ENCODE assay signal across 12 cellular contexts in the genomic region with DNA sequence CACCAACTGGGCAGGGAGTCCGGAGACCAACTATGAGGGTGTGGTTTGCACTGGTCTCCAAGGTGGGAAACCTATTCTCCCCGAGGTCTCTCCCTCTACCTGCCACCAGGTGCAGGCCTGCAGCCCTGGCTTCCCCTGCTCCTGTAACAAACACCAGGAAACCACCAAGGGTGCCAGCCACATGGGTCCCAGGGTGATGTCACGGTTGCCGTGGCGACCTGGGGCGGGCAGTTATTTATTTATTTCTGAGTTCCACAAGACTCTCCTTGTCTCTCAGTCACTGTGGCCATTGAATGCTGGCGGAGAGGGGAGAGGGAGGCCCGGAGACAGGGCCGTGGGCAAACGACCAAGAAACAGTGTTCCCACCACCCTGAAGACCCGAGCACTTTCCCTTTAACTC. TPM values are rescaled to one million over a fixed set of nuclear protein-coding genes. Genes with fewer than 3 reads are reported as not detected.
DNase-seq lines count a peak whose midpoint lies in the region; TF ChIP-seq lines count a peak whose summit lies in the region.
"Had no signal": no experiment of that assay in that cellular context is flagged by ENCODE, and none has a peak within 500 bp of the region (broad histone marks: within the 10 kb centered on the region; RNA-seq: fewer than 3 reads in every experiment).

No MANE protein-coding gene starts in this region.

- peak overlapping the region; percentile 34 for H3K4me3 Mint-ChIP-seq in neural crest cell
- no peak overlapping the region for H3K4me3 Mint-ChIP-seq in activated T-helper 2 cell treated with anti-CD3 and anti-CD28 coated beads, Interferon-gamma antibody, Interleukin-2, Interleukin-4, amounts not matched to agents 10 μg/mL and 5 μg/mL and 100 μg/mL, durations not matched to agents 14 hours and 24 hours and 36 hours (ENCODE audit: low read depth)
- H3K4me3 Mint-ChIP-seq: activated B cell treated with CpG ODN at 0.5 μM for 24 hours; stimulated activated memory B cell treated with anti-CD40 and anti-IgM and Interleukin-4, amounts not matched to agents 10 μg/mL and 1 μg/mL and 100 μg/mL, for 72 hours had no signal

- no peaks in the 10 kb centered on the region for H3K9me3 Mint-ChIP-seq in neural crest cell
- H3K9me3 Mint-ChIP-seq in activated T-helper 2 cell treated with anti-CD3 and anti-CD28 coated beads, Interferon-gamma antibody, Interleukin-2, Interleukin-4, amounts not matched to agents 10 μg/mL and 5 μg/mL and 100 μg/mL, durations not matched to agents 14 hours and 24 hours and 36 hours, result no peaks in the 10 kb centered on the region
- H3K9me3 Mint-ChIP-seq: activated B cell treated with CpG ODN at 0.5 μM for 24 hours; stimulated activated memory B cell treated with anti-CD40 and anti-IgM and Interleukin-4, amounts not matched to agents 10 μg/mL and 1 μg/mL and 100 μg/mL, for 72 hours had no signal

- peaks cover 2% of the 10 kb centered on the region for H3K27me3 Mint-ChIP-seq in neural crest cell (ENCODE audit: low read depth)
- H3K27me3 Mint-ChIP-seq in activated T-helper 2 cell treated with anti-CD3 and anti-CD28 coated beads, Interferon-gamma antibody, Interleukin-2, Interleukin-4, amounts not matched to agents 10 μg/mL and 5 μg/mL and 100 μg/mL, durations not matched to agents 14 hours and 24 hours and 36 hours (ENCODE audit: low read depth), result no peaks in the 10 kb centered on the region
- H3K27me3 Mint-ChIP-seq: activated B cell treated with CpG ODN at 0.5 μM for 24 hours had no signal

- peak overlapping the region; percentile 57 for H3K27ac Mint-ChIP-seq in neural crest cell (ENCODE audit: unreplicated experiment)
- H3K27ac Mint-ChIP-seq in activated T-helper 2 cell treated with anti-CD3 and anti-CD28 coated beads, Interferon-gamma antibody, Interleukin-2, Interleukin-4, amounts not matched to agents 10 μg/mL and 5 μg/mL and 100 μg/mL, durations not matched to agents 14 hours and 24 hours and 36 hours, result no peak overlapping the region
- H3K27ac Mint-ChIP-seq: activated B cell treated with CpG ODN at 0.5 μM for 24 hours; stimulated activated memory B cell treated with anti-CD40 and anti-IgM and Interleukin-4, amounts not matched to agents 10 μg/mL and 1 μg/mL and 100 μg/mL, for 72 hours had no signal

- intact Hi-C loops in activated T-helper 2 cell treated with anti-CD3 and anti-CD28 coated beads, Interferon-gamma antibody, Interleukin-2, Interleukin-4, amounts not matched to agents 10 μg/mL and 5 μg/mL and 100 μg/mL, durations not matched to agents 14 hours and 24 hours and 36 hours (cut with micrococcal nuclease), result no loop called here

- no peaks in the 10 kb centered on the region for H3K36me3 Mint-ChIP-seq in neural crest cell (ENCODE audit: low read depth)
- no peaks in the 10 kb centered on the region for H3K36me3 Mint-ChIP-seq in activated T-helper 2 cell treated with anti-CD3 and anti-CD28 coated beads, Interferon-gamma antibody, Interleukin-2, Interleukin-4, amounts not matched to agents 10 μg/mL and 5 μg/mL and 100 μg/mL, durations not matched to agents 14 hours and 24 hours and 36 hours (ENCODE audit: low read depth)
- H3K36me3 Mint-ChIP-seq: stimulated activated memory B cell treated with anti-CD40 and anti-IgM and Interleukin-4, amounts not matched to agents 10 μg/mL and 1 μg/mL and 100 μg/mL, for 72 hours had no signal

- TF ChIP-seq CTCF in neural crest cell (conservative IDR thresholded peaks at IDR 0.05), result no peak

- DNase-seq in DMS79 treated with DMSO at 0.1 percent for 48 hours (lab: John Stamatoyannopoulos, UW) (peak; percentile 53), NCI-H1417 (lab: John Stamatoyannopoulos, UW) (peak in 2 of 3 experiments; percentile 87 to 94), astrocyte of the hippocampus (ENCODE audit: low read depth, low spot score) (peak; percentile 58), neural crest cell (ENCODE audit: low read depth, low spot score) (peak; percentile 58), EL (no peak), NCI-H187 (lab: John Stamatoyannopoulos, UW) (no peak), GDM1 (lab: John Stamatoyannopoulos, UW) (no peak)
- DNase-seq in activated T-helper 2 cell treated with anti-CD3 and anti-CD28 coated beads, Interferon-gamma antibody, Interleukin-2, Interleukin-4, amounts not matched to agents 10 μg/mL and 5 μg/mL and 100 μg/mL, durations not matched to agents 14 hours and 24 hours and 36 hours (ENCODE audit: low spot score), result no peak
- DNase-seq: activated B cell treated with CpG ODN at 0.5 μM for 24 hours had no signal

- peaks cover 16% of the 10 kb centered on the region for H3K4me1 Mint-ChIP-seq in neural crest cell
- H3K4me1 Mint-ChIP-seq in activated T-helper 2 cell treated with anti-CD3 and anti-CD28 coated beads, Interferon-gamma antibody, Interleukin-2, Interleukin-4, amounts not matched to agents 10 μg/mL and 5 μg/mL and 100 μg/mL, durations not matched to agents 14 hours and 24 hours and 36 hours (ENCODE audit: low read depth), result no peaks in the 10 kb centered on the region
- H3K4me1 Mint-ChIP-seq: activated B cell treated with CpG ODN at 0.5 μM for 24 hours; stimulated activated memory B cell treated with anti-CD40 and anti-IgM and Interleukin-4, amounts not matched to agents 10 μg/mL and 1 μg/mL and 100 μg/mL, for 72 hours had no signal

RNA-seq across cellular contexts. Expression of gene MMD2, which starts 27.1 kb away (rescaled TPM):
- 0.25 TPM in 1 of 2 replicates, not detected in the other for total RNA-seq in neural crest cell
- not detected in 2 replicates for total RNA-seq in activated T-helper 2 cell treated with anti-CD3 and anti-CD28 coated beads, Interferon-gamma antibody, Interleukin-2, Interleukin-4, amounts not matched to agents 10 μg/mL and 5 μg/mL and 100 μg/mL, durations not matched to agents 14 hours and 24 hours and 36 hours
- total RNA-seq: activated B cell treated with CpG ODN at 0.5 μM for 24 hours, breast epithelium, renal cortical epithelial cell had no signal

RNA-seq across cellular contexts. Expression of gene RADIL, which starts 48.4 kb away (rescaled TPM):
- total RNA-seq in neural crest cell, result 12.2 and 13.8 TPM in 2 replicates
- 0.16 and 0.78 TPM in 2 replicates for total RNA-seq in activated T-helper 2 cell treated with anti-CD3 and anti-CD28 coated beads, Interferon-gamma antibody, Interleukin-2, Interleukin-4, amounts not matched to agents 10 μg/mL and 5 μg/mL and 100 μg/mL, durations not matched to agents 14 hours and 24 hours and 36 hours
- total RNA-seq: activated B cell treated with CpG ODN at 0.5 μM for 24 hours, renal cortical epithelial cell had no signal

Comparison
In these comparisons a context has a peak if more than half of its experiments do, and no peak if none do; other contexts are left out.
1. DNase-seq: peak in DMS79 treated with DMSO at 0.1 percent for 48 hours (single experiment), NCI-H1417 (2 of 3), astrocyte of the hippocampus (single experiment) and neural crest cell (single experiment); none in activated T-helper 2 cell treated with anti-CD3 and anti-CD28 coated beads, Interferon-gamma antibody, Interleukin-2, Interleukin-4, amounts not matched to agents 10 μg/mL and 5 μg/mL and 100 μg/mL, durations not matched to agents 14 hours and 24 hours and 36 hours (single experiment), EL (single experiment), NCI-H187 (0 of 2) and GDM1 (single experiment).